ENCODE assay signal across 20 cellular contexts in genomic region chr3:184652465-184652864, GRCh38. TPM values are rescaled to one million over a fixed set of nuclear protein-coding genes. Genes with fewer than 3 reads are reported as not detected.
A peak's percentile ranks its signal among the peaks of the same experiment; 100 is the strongest.
DNase-seq lines count a peak whose midpoint lies in the region; ATAC-seq, FAIRE-seq and TF ChIP-seq lines count a peak whose summit lies in the region.
"Had no signal": no experiment of that assay in that cellular context is flagged by ENCODE, and none has a peak within 500 bp of the region (broad histone marks: within the 10 kb centered on the region; RNA-seq: fewer than 3 reads in every experiment).

No MANE protein-coding gene starts in this region.

- peak overlapping the region; percentile 63 for H3K4me2 ChIP-seq in keratinocyte (ENCODE audit: control insufficient read depth, extremely low read depth, insufficient read depth, low read depth, low read length)

- peaks cover 37% of the 10 kb centered on the region for H3K4me1 ChIP-seq in keratinocyte (ENCODE audit: control insufficient read depth, extremely low read depth, insufficient read depth, low read length)
- H3K4me1 ChIP-seq: sigmoid colon had no signal

- dilution Hi-C loops in keratinocyte (cut with MboI; ENCODE audit: extremely low pct_ligation_motif_present, low sequenced_read_pairs) = no loop called here

- peak overlapping the region; percentile 89 for H3K27ac ChIP-seq in keratinocyte (ENCODE audit: control insufficient read depth, insufficient read depth, low read length)
- H3K27ac ChIP-seq: neutrophil, sigmoid colon, thoracic aorta had no signal

- peak overlapping the region; percentile 6 for H3K27ac Mint-ChIP-seq in activated naive CD8-positive, alpha-beta T cell treated with anti-CD3 and anti-CD28 coated beads, Interleukin-2, amount 10 ng/mL, durations not matched to agents 7 days and 5 days
- H3K27ac Mint-ChIP-seq in activated naive CD8-positive, alpha-beta T cell treated with anti-CD3 and anti-CD28 coated beads, Interleukin-2, amount 50 U/mL, for 24 hours = no peak overlapping the region
- H3K27ac Mint-ChIP-seq in type B pancreatic cell = peak overlapping the region; percentile 83
- H3K27ac Mint-ChIP-seq: memory B cell, WTC11 had no signal

- POLR2A ChIA-PET in activated naive CD8-positive, alpha-beta T cell treated with anti-CD3 and anti-CD28 coated beads, Interleukin-2, amount 10 ng/mL, durations not matched to agents 7 days and 5 days (lab: Charles Lee) = no interaction called here

- no peak for ATAC-seq in activated naive CD8-positive, alpha-beta T cell treated with anti-CD3 and anti-CD28 coated beads, Interleukin-2, amount 10 ng/mL, durations not matched to agents 7 days and 5 days (ENCODE audit: low read depth)
- ATAC-seq in activated naive CD8-positive, alpha-beta T cell treated with anti-CD3 and anti-CD28 coated beads, Interleukin-2, amount 50 U/mL, for 24 hours = no peak
- ATAC-seq in HG02970 (IDR thresholded peaks at IDR 0.05; ENCODE audit: low FRiP score, unreplicated experiment) = no peak
- ATAC-seq: WTC11 had no signal

- H3K36me3 Mint-ChIP-seq in activated naive CD8-positive, alpha-beta T cell treated with anti-CD3 and anti-CD28 coated beads, Interleukin-2, amount 10 ng/mL, durations not matched to agents 7 days and 5 days = no peaks in the 10 kb centered on the region
- no peaks in the 10 kb centered on the region for H3K36me3 Mint-ChIP-seq in activated naive CD8-positive, alpha-beta T cell treated with anti-CD3 and anti-CD28 coated beads, Interleukin-2, amount 50 U/mL, for 24 hours (ENCODE audit: low read depth)
- H3K36me3 Mint-ChIP-seq in type B pancreatic cell = peaks cover 3% of the 10 kb centered on the region
- H3K36me3 Mint-ChIP-seq: memory B cell had no signal

- DNase-seq in activated naive CD8-positive, alpha-beta T cell treated with anti-CD3 and anti-CD28 coated beads, Interleukin-2, amount 10 ng/mL, durations not matched to agents 7 days and 5 days = no peak
- no peak for DNase-seq in activated naive CD8-positive, alpha-beta T cell treated with anti-CD3 and anti-CD28 coated beads, Interleukin-2, amount 50 U/mL, for 24 hours
- peak; percentile 18 for DNase-seq in astrocyte of the hippocampus (ENCODE audit: low read depth, low spot score)
- peak; percentile 66 for DNase-seq in keratinocyte (ENCODE audit: low read depth, low spot score)
- no peak for DNase-seq in type B pancreatic cell (ENCODE audit: extremely low spot score, unreplicated experiment)
- DNase-seq in NCI-H526 (lab: John Stamatoyannopoulos, UW) = no peak
- no peak for DNase-seq in NCI-H82 (lab: John Stamatoyannopoulos, UW)
- DNase-seq: activated effector memory CD4-positive, alpha-beta T cell treated with Interleukin-2 at 50 U/mL for 16 hours; C1 segment of cervical spinal cord; DMS53; NCI-H1048; NCI-H2107; sigmoid colon; stimulated activated CD4-positive, alpha-beta T cell treated with anti-CD3 and anti-CD28 coated beads, Interleukin-4, amount 100 ng/mL, for 1 hour; stimulated activated CD8-positive, alpha-beta memory T cell treated with anti-CD3 and anti-CD28 coated beads, Interleukin-4, amount 100 ng/mL, for 48 hours had no signal

- H3K79me2 ChIP-seq in keratinocyte (ENCODE audit: control insufficient read depth, insufficient read depth, low read length) = no peaks in the 10 kb centered on the region

- TF ChIP-seq CTCF in keratinocyte (optimal IDR thresholded peaks at IDR 0.05 in 1 of 3, IDR thresholded peaks at IDR 0.05 in 1 of 3, conservative IDR thresholded peaks at IDR 0.05 in 1 of 3; ENCODE audit: extremely low read depth in 1 of 3, insufficient read depth in 2 of 3, low read length in 3 of 3) = no peak
- TF ChIP-seq CTCF in type B pancreatic cell (conservative IDR thresholded peaks at IDR 0.05) = no peak

- H3K4me3 Mint-ChIP-seq in activated naive CD8-positive, alpha-beta T cell treated with anti-CD3 and anti-CD28 coated beads, Interleukin-2, amount 10 ng/mL, durations not matched to agents 7 days and 5 days = no peak overlapping the region
- H3K4me3 Mint-ChIP-seq in activated naive CD8-positive, alpha-beta T cell treated with anti-CD3 and anti-CD28 coated beads, Interleukin-2, amount 50 U/mL, for 24 hours = no peak overlapping the region
- peak overlapping the region; percentile 44 for H3K4me3 Mint-ChIP-seq in type B pancreatic cell
- H3K4me3 Mint-ChIP-seq: memory B cell, WTC11 had no signal

- no peaks in the 10 kb centered on the region for H3K27me3 ChIP-seq in keratinocyte (ENCODE audit: control insufficient read depth, extremely low read depth, insufficient read depth, low read length)
- H3K27me3 ChIP-seq: neutrophil, sigmoid colon had no signal

- H3K27me3 Mint-ChIP-seq in activated naive CD8-positive, alpha-beta T cell treated with anti-CD3 and anti-CD28 coated beads, Interleukin-2, amount 10 ng/mL, durations not matched to agents 7 days and 5 days = peaks cover 11% of the 10 kb centered on the region
- peaks cover 3% of the 10 kb centered on the region for H3K27me3 Mint-ChIP-seq in activated naive CD8-positive, alpha-beta T cell treated with anti-CD3 and anti-CD28 coated beads, Interleukin-2, amount 50 U/mL, for 24 hours
- no peaks in the 10 kb centered on the region for H3K27me3 Mint-ChIP-seq in type B pancreatic cell

- H3K4me3 ChIP-seq in keratinocyte (ENCODE audit: control insufficient read depth in 2 of 3, extremely low read depth in 1 of 3, insufficient read depth in 2 of 3, low read depth in 1 of 3, low read length in 3 of 3) = no peak overlapping the region
- H3K4me3 ChIP-seq: sigmoid colon, thoracic aorta had no signal

- peak; percentile 75 for FAIRE-seq in keratinocyte (lab: Jason Lieb, UNC)

- peak overlapping the region; percentile 66 for H3K9ac ChIP-seq in keratinocyte (ENCODE audit: control insufficient read depth, extremely low read depth, insufficient read depth, low read length)

- H3K9me3 ChIP-seq in keratinocyte (ENCODE audit: control insufficient read depth, low read depth, low read length) = no peaks in the 10 kb centered on the region
- H3K9me3 ChIP-seq: neutrophil, sigmoid colon, thoracic aorta had no signal

- H3K9me1 ChIP-seq in keratinocyte (ENCODE audit: control insufficient read depth, extremely low read depth, insufficient read depth, low read length) = no peaks in the 10 kb centered on the region

- H3K4me1 Mint-ChIP-seq in activated naive CD8-positive, alpha-beta T cell treated with anti-CD3 and anti-CD28 coated beads, Interleukin-2, amount 10 ng/mL, durations not matched to agents 7 days and 5 days = peaks cover 3% of the 10 kb centered on the region
- H3K4me1 Mint-ChIP-seq in activated naive CD8-positive, alpha-beta T cell treated with anti-CD3 and anti-CD28 coated beads, Interleukin-2, amount 50 U/mL, for 24 hours = peaks cover 13% of the 10 kb centered on the region
- peaks cover 42% of the 10 kb centered on the region for H3K4me1 Mint-ChIP-seq in type B pancreatic cell (ENCODE audit: unreplicated experiment)
- H3K4me1 Mint-ChIP-seq: memory B cell had no signal

- H3K9me3 Mint-ChIP-seq in activated naive CD8-positive, alpha-beta T cell treated with anti-CD3 and anti-CD28 coated beads, Interleukin-2, amount 10 ng/mL, durations not matched to agents 7 days and 5 days = no peaks in the 10 kb centered on the region
- no peaks in the 10 kb centered on the region for H3K9me3 Mint-ChIP-seq in activated naive CD8-positive, alpha-beta T cell treated with anti-CD3 and anti-CD28 coated beads, Interleukin-2, amount 50 U/mL, for 24 hours
- no peaks in the 10 kb centered on the region for H3K9me3 Mint-ChIP-seq in type B pancreatic cell
- H3K9me3 Mint-ChIP-seq: memory B cell had no signal

- no peaks in the 10 kb centered on the region for H3K36me3 ChIP-seq in keratinocyte (ENCODE audit: control insufficient read depth in 2 of 2, extremely low read depth in 1 of 2, insufficient read depth in 2 of 2, low read length in 2 of 2)
- H3K36me3 ChIP-seq: neutrophil, sigmoid colon, thoracic aorta had no signal

- H4K20me1 ChIP-seq in keratinocyte (ENCODE audit: control insufficient read depth, extremely low read depth, insufficient read depth, low read length) = no peaks in the 10 kb centered on the region

- peak overlapping the region; percentile 51 for H2AFZ ChIP-seq in keratinocyte (ENCODE audit: control insufficient read depth, low read length)

RNA-seq across cellular contexts. Expression of gene MAGEF1, which starts 59.4 kb away (rescaled TPM):
- total RNA-seq in activated naive CD8-positive, alpha-beta T cell treated with anti-CD3 and anti-CD28 coated beads, Interleukin-2, amount 10 ng/mL, durations not matched to agents 7 days and 5 days = 1 to 10 TPM; 4.9 to 6.0 TPM
- polyA plus RNA-seq in keratinocyte = 8.4 to 11.8 TPM (median 11.4 TPM) in 3 replicates
- polyA plus RNA-seq in keratinocyte (2011; ENCODE audit: low read depth) = 14.4 TPM
- polyA plus RNA-seq in keratinocyte (2011; cell fraction: cytosol; rRNA removed) = 5.7 and 7.5 TPM in 2 replicates
- polyA plus RNA-seq in keratinocyte (2011; cell fraction: nucleus; rRNA removed) = 10.1 and 10.6 TPM in 2 replicates
- polyA plus RNA-seq in keratinocyte (2012; ENCODE audit: low replicate concordance) = 10.9 and 13.9 TPM in 2 replicates
- 1.9 to 3.1 TPM (median 3.1 TPM) in 3 replicates for polyA minus RNA-seq in keratinocyte
- 5.2 TPM for polyA minus RNA-seq in keratinocyte (2011; cell fraction: cytosol; rRNA and poly(A)+ RNA removed)
- 2.7 and 4.3 TPM in 2 replicates for polyA minus RNA-seq in keratinocyte (2011; cell fraction: nucleus; rRNA and poly(A)+ RNA removed)
- 69.2 and 75.2 TPM in 2 replicates for total RNA-seq in type B pancreatic cell (ENCODE audit: low replicate concordance)

Comparison
In these comparisons a context has a peak if more than half of its experiments do, and no peak if none do; other contexts are left out.
1. DNase-seq: peak in astrocyte of the hippocampus (single experiment) and keratinocyte (single experiment); none in activated naive CD8-positive, alpha-beta T cell treated with anti-CD3 and anti-CD28 coated beads, Interleukin-2, amount 10 ng/mL, durations not matched to agents 7 days and 5 days (single experiment), activated naive CD8-positive, alpha-beta T cell treated with anti-CD3 and anti-CD28 coated beads, Interleukin-2, amount 50 U/mL, for 24 hours (single experiment), type B pancreatic cell (single experiment), NCI-H526 (0 of 2) and NCI-H82 (single experiment).
2. RNA of gene MAGEF1, which starts 59.4 kb away (total RNA-seq): 69.2 to 75.2 TPM in type B pancreatic cell; 4.9 to 6.0 TPM in activated naive CD8-positive, alpha-beta T cell treated with anti-CD3 and anti-CD28 coated beads, Interleukin-2, amount 10 ng/mL, durations not matched to agents 7 days and 5 days; every median in the first group is over 10 times any median in the second.